Comparison of ENCODE assay signal across 18 cellular contexts in genomic region chr3:57274845-57275244, GRCh38. TPM values are rescaled to one million over a fixed set of nuclear protein-coding genes. Genes with fewer than 3 reads are reported as not detected.
DNase-seq lines count a peak whose midpoint lies in the region; ATAC-seq and TF ChIP-seq lines count a peak whose summit lies in the region.
"Had no signal": no experiment of that assay in that cellular context is flagged by ENCODE, and none has a peak within 500 bp of the region (broad histone marks: within the 10 kb centered on the region; RNA-seq: fewer than 3 reads in every experiment).

No MANE protein-coding gene starts in this region.

- H3K27me3 ChIP-seq in aorta (ENCODE audit: control insufficient read depth in 1 of 2, insufficient read depth in 2 of 2, low read length in 1 of 2) (no peaks in the 10 kb centered on the region), transverse colon (no peaks in the 10 kb centered on the region)

- H3K27ac ChIP-seq in aorta (ENCODE audit: low read depth in 1 of 2, low read length in 2 of 2) (no peak overlapping the region), transverse colon (no peak overlapping the region)
- H3K27ac ChIP-seq: A549, C4-2B, HL-60 had no signal

- H3K9me3 ChIP-seq in aorta (ENCODE audit: control insufficient read depth, low read length) (no peaks in the 10 kb centered on the region), transverse colon (peaks cover 0 to 2% of the 10 kb centered on the region in 2 donors)
- H3K9me3 ChIP-seq: A549 had no signal

- DNase-seq in A172 (ENCODE audit: low spot score) (peak; percentile 6), Daoy (ENCODE audit: low read depth) (peak; percentile 6), epithelial cell of esophagus (ENCODE audit: low read depth) (peak; percentile 16), renal cortical epithelial cell (ENCODE audit: low read depth) (peak; percentile 7), aorta (no peak), transverse colon (no peak)
- DNase-seq: AML-193; CD4-positive, alpha-beta memory T cell; DMS153; DMS79; GF-D8; HCEC 1CT had no signal

- no peaks in the 10 kb centered on the region for H3K36me3 ChIP-seq in aorta (ENCODE audit: control insufficient read depth in 1 of 2, insufficient read depth in 2 of 2, low read length in 1 of 2)
- H3K36me3 ChIP-seq in transverse colon = peaks cover 0 to 11% (median 2%) of the 10 kb centered on the region in 4 donors

- in situ Hi-C loops in transverse colon (cut with MboI; ENCODE audit: low pct_ligation_motif_present in 1 of 4, low pct_unique_long_range_greater_than_20kb in 1 of 4, low sequenced_read_pairs in 3 of 4) = no loop called here

- 98 to 99% methylated on average over 6 of the region's 6 CpGs for WGBS in aorta, 2 donors
- 98% methylated on average over 6 of the region's 6 CpGs; no CpG with 5 or more reads in 1 of the 2 donors for WGBS in transverse colon (ENCODE audit: low coverage in 1 of 2), 2 donors

- no peak for ATAC-seq in aorta (ENCODE audit: low FRiP score)
- ATAC-seq: A549, GM23338 had no signal

- H3K4me3 ChIP-seq in epithelial cell of esophagus (ENCODE audit: low read length) (no peak overlapping the region), aorta (ENCODE audit: low read length in 2 of 2) (no peak overlapping the region), transverse colon (no peak overlapping the region)
- H3K4me3 ChIP-seq: A549, GM23338 had no signal

- no peak for TF ChIP-seq POLR2A in transverse colon (IDR thresholded peaks at IDR 0.05)

- intact Hi-C loops in aorta (cut with DNase I) = no loop called here
- intact Hi-C loops in transverse colon (cut with DNase I; ENCODE audit: low total_unique reads) = no loop called here

- H3K4me1 ChIP-seq in aorta (ENCODE audit: control insufficient read depth in 1 of 2, insufficient read depth in 2 of 2, low read length in 2 of 2) (no peaks in the 10 kb centered on the region), transverse colon (no peaks in the 10 kb centered on the region)
- H3K4me1 ChIP-seq: A549 had no signal

- no peak for TF ChIP-seq CTCF in epithelial cell of esophagus (IDR thresholded peaks at IDR 0.05; ENCODE audit: insufficient read depth, low read depth, low read length, missing control alignments)
- no peak for TF ChIP-seq CTCF in transverse colon (IDR thresholded peaks at IDR 0.05)

- TF ChIP-seq EP300 in transverse colon (IDR thresholded peaks at IDR 0.05; ENCODE audit: low read depth) = no peak

RNA-seq across cellular contexts. Expression of gene ASB14, which starts 17.6 kb away (rescaled TPM):
- not detected in 2 replicates for total RNA-seq in A172 (2014; rRNA removed; shearing (Covaris generic))
- not detected in 2 replicates for total RNA-seq in Daoy (2014; rRNA removed; shearing (Covaris generic))
- total RNA-seq in renal cortical epithelial cell = 0.17 TPM in 1 of 2 replicates, not detected in the other
- not detected for total RNA-seq in aorta
- polyA plus RNA-seq in aorta = under 1 TPM in 1 of 2 donors, not detected in 1; 0.08 TPM
- total RNA-seq in transverse colon = not detected
- total RNA-seq: CD4-positive, alpha-beta memory T cell; GM23338; HT1080 had no signal
- polyA plus RNA-seq: A549, BJ had no signal

RNA-seq across cellular contexts. Expression of gene APPL1, which starts 47.3 kb away (rescaled TPM):
- total RNA-seq in A172 (2014; rRNA removed; shearing (Covaris generic)) = 28.6 and 32.0 TPM in 2 replicates
- 23.3 and 30.7 TPM in 2 replicates for total RNA-seq in Daoy (2014; rRNA removed; shearing (Covaris generic))
- total RNA-seq in renal cortical epithelial cell (38.7 and 47.7 TPM in 2 replicates), aorta (10 to 100 TPM; 40.6 to 54.7 TPM), transverse colon (10 to 100 TPM; 12.7 to 39.1 (median 26.6) TPM)
- 10 to 100 TPM; 13.1 to 13.4 TPM for polyA plus RNA-seq in aorta

Comparison
In these comparisons a context has a peak if more than half of its experiments do, and no peak if none do; other contexts are left out.
1. DNase-seq: peak in A172 (single experiment), Daoy (single experiment), epithelial cell of esophagus (single experiment) and renal cortical epithelial cell (single experiment); none in aorta (0 of 2) and transverse colon (single experiment).